18 cellular contexts compared by ENCODE assay signal in the genomic region with DNA sequence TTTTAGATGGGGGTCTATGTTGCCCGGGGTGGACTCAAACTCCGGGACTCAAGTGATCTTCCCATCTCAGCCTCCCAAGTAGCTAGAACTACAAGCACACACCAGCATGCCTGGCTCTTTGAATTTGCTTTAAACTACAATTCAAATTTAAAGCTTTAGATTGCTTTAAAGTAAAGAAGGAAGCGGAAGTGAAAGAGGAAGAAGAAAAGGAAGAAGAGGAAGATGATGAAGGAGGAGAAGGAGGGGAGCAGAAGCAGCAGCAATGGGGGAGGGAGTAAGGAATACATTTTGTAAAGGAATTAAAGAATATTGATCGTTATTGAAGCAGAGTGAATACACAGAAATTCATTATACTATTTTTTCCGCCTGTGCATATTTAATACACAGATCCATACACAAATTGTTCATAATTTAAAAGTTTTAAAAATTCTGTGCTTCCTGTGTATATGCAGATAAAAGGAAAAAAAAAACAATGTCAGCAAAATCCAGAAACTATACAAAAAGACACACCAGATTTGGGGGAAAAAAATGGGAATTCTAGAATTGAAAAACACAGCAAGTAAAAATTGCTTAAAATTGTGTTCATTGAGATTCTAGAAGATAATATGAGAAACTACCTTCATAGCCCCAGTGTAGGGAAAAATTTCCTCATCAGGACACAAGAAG.
DNase-seq lines count a peak whose midpoint lies in the region; ATAC-seq, FAIRE-seq and TF ChIP-seq lines count a peak whose summit lies in the region.
"Had no signal": no experiment of that assay in that cellular context is flagged by ENCODE, and none has a peak within 500 bp of the region (broad histone marks: within the 10 kb centered on the region; RNA-seq: fewer than 3 reads in every experiment).

No MANE protein-coding gene starts in this region.

- H3K9me3 ChIP-seq in HepG2 (ENCODE audit: low read length) (no peaks in the 10 kb centered on the region), right lobe of liver (no peaks in the 10 kb centered on the region), K562 (replicated peaks; ENCODE audit: control insufficient read depth, insufficient read depth, low read depth, low read length) (no peaks in the 10 kb centered on the region)

- H3K4me2 ChIP-seq in HepG2 (ENCODE audit: low read depth, low read length) (no peak overlapping the region), K562 (ENCODE audit: insufficient read depth, low read length) (no peak overlapping the region)

- BruUV-seq in HepG2 (replicated peaks; lab: Mats Ljungman, UMichigan) (no TSS peak), K562 (replicated peaks; lab: Mats Ljungman, UMichigan) (no TSS peak)

- H4K20me1 ChIP-seq in HepG2 (ENCODE audit: insufficient read depth, low read length), result no peaks in the 10 kb centered on the region
- no peaks in the 10 kb centered on the region for H4K20me1 ChIP-seq in K562 (replicated peaks; ENCODE audit: control insufficient read depth, insufficient read depth, low read length)

- TF ChIP-seq EP300 in HepG2 (IDR thresholded peaks at IDR 0.05; ENCODE audit: low read depth in 2 of 2, low read length in 2 of 2), result no peak
- TF ChIP-seq EP300 in HepG2 (CRISPR knock-in tag; IDR thresholded peaks at IDR 0.05; ENCODE audit: borderline replicate concordance), result no peak
- no peak for TF ChIP-seq EP300 in K562 (IDR thresholded peaks at IDR 0.05; ENCODE audit: low read length)

- POLR2A ChIA-PET in HepG2 (lab: Yijun Ruan, JAX) (no interaction called here), K562 (lab: Yijun Ruan, JAX) (no interaction called here)

- H3K9me1 ChIP-seq in K562 (ENCODE audit: control insufficient read depth, insufficient read depth, low read length), result no peaks in the 10 kb centered on the region

- ATAC-seq in HepG2 (no peak), right lobe of liver (no peak), K562 (no peak), GM18870 (IDR thresholded peaks at IDR 0.05; ENCODE audit: unreplicated experiment) (no peak), omental fat pad (ENCODE audit: low FRiP score) (no peak), HG03196 (IDR thresholded peaks at IDR 0.05; ENCODE audit: unreplicated experiment) (no peak)

- no peak for TF ChIP-seq CTCF in HepG2 (CRISPR knock-in tag; IDR thresholded peaks at IDR 0.05)
- no peak for TF ChIP-seq CTCF in right lobe of liver (IDR thresholded peaks at IDR 0.05)
- no peak for TF ChIP-seq CTCF in K562 (IDR thresholded peaks at IDR 0.05 in 2 of 3, conservative IDR thresholded peaks at IDR 0.05 in 1 of 3; ENCODE audit: insufficient read depth in 2 of 3, low read depth in 1 of 3, low read length in 3 of 3)
- no peak for TF ChIP-seq CTCF in omental fat pad (IDR thresholded peaks at IDR 0.05)

- intact Hi-C loops in HepG2 (cut with micrococcal nuclease; ENCODE audit: unreplicated experiment), result no loop called here
- intact Hi-C loops in right lobe of liver (cut with DNase I), result no loop called here
- intact Hi-C loops in K562 (cut with micrococcal nuclease), result no loop called here

- TF ChIP-seq RAD21 in HepG2 (CRISPR knock-in tag; IDR thresholded peaks at IDR 0.05) (no peak), K562 (CRISPR knock-in tag; conservative IDR thresholded peaks at IDR 0.05 in 1 of 2, IDR thresholded peaks at IDR 0.05 in 1 of 2) (no peak)

- FAIRE-seq in HepG2 (lab: Jason Lieb, UNC) (no peak), K562 (lab: Jason Lieb, UNC) (no peak)
- FAIRE-seq: RCC 7860 had no signal

- CTCF ChIA-PET in HepG2 (lab: Yijun Ruan, JAX; ENCODE audit: low intra/inter-chr PET ratio, low total read pairs) (no interaction called here), K562 (lab: Yijun Ruan, JAX; ENCODE audit: low intra/inter-chr PET ratio) (no interaction called here)

- no peak overlapping the region for H3K9ac ChIP-seq in HepG2 (ENCODE audit: insufficient read depth, low read depth, low read length)
- no peak overlapping the region for H3K9ac ChIP-seq in K562 (ENCODE audit: insufficient read depth in 1 of 2, low read depth in 2 of 2, low read length in 2 of 2)

- 4% methylated on average over 5 of the region's 5 CpGs for WGBS in HepG2 (ENCODE audit: low lambda C conversion rate)
- WGBS in right lobe of liver (ENCODE audit: insufficient coverage, low coverage, low lambda C conversion rate, missing lambda C conversion rate), result 53% methylated on average over 5 of the region's 5 CpGs
- WGBS in K562 (ENCODE audit: insufficient coverage, low coverage, missing lambda C conversion rate), result 0% methylated on average over 5 of the region's 5 CpGs

- H3K27me3 ChIP-seq in HepG2 (ENCODE audit: control insufficient read depth in 1 of 2, insufficient read depth in 2 of 2, low read length in 2 of 2) (0 out of 5 replicates have a peak, but pooled peaks cover 0 to 4% of the 10 kb centered on the region in 2 experiments), right lobe of liver (no peaks in the 10 kb centered on the region), K562 (ENCODE audit: control insufficient read depth in 2 of 2, insufficient read depth in 2 of 2, low read length in 2 of 2) (peaks cover 0 to 5% of the 10 kb centered on the region in 2 experiments; a peak in 1 of 5 replicates)

- in situ Hi-C loops in HepG2 (cut with HindIII; ENCODE audit: extremely low pct_ligation_motif_present, low pct_unique_long_range_greater_than_20kb) (no loop called here), K562 (cut with MboI) (no loop called here)

- H3K4me1 ChIP-seq in HepG2 (ENCODE audit: insufficient read depth, low read length) (no peaks in the 10 kb centered on the region), right lobe of liver (no peaks in the 10 kb centered on the region), K562 (replicated peaks in 1 of 2; ENCODE audit: control insufficient read depth in 2 of 2, insufficient read depth in 2 of 2, low read length in 2 of 2) (no peaks in the 10 kb centered on the region)

- H3K4me3 ChIP-seq in HepG2 (replicated peaks in 1 of 3; ENCODE audit: insufficient read depth in 1 of 3, low read depth in 2 of 3, low read length in 3 of 3) (no peak overlapping the region), right lobe of liver (no peak overlapping the region), K562 (no peak overlapping the region)

- H3K36me3 ChIP-seq in HepG2 (replicated peaks in 1 of 2; ENCODE audit: control insufficient read depth in 1 of 2, insufficient read depth in 2 of 2, low read length in 2 of 2) (no peaks in the 10 kb centered on the region), right lobe of liver (no peaks in the 10 kb centered on the region), K562 (ENCODE audit: control insufficient read depth, insufficient read depth, low read length) (no peaks in the 10 kb centered on the region)

- no peak overlapping the region for H2AFZ ChIP-seq in HepG2 (ENCODE audit: low read length)
- no peak overlapping the region for H2AFZ ChIP-seq in K562 (ENCODE audit: low read depth, low read length)

- H3K27ac ChIP-seq in HepG2 (ENCODE audit: extremely low read length, insufficient read depth, low read length) (no peak overlapping the region), right lobe of liver (no peak overlapping the region), K562 (ENCODE audit: extremely low read depth, low read depth, low read length) (no peak overlapping the region)
- H3K27ac ChIP-seq: C4-2B had no signal

- TF ChIP-seq POLR2A in HepG2 (IDR thresholded peaks at IDR 0.05; ENCODE audit: insufficient read depth in 1 of 2, low read depth in 2 of 2, low read length in 2 of 2), result no peak
- TF ChIP-seq POLR2A in right lobe of liver (IDR thresholded peaks at IDR 0.05), result no peak
- TF ChIP-seq POLR2A in K562 (conservative IDR thresholded peaks at IDR 0.05), result no peak

- H3K79me2 ChIP-seq in HepG2 (ENCODE audit: insufficient read depth, low read length) (no peaks in the 10 kb centered on the region), K562 (ENCODE audit: control insufficient read depth, insufficient read depth, low read length) (no peaks in the 10 kb centered on the region)

- DNase-seq in HepG2 (ENCODE audit: low spot score), result no peak
- no peak for DNase-seq in right lobe of liver
- DNase-seq in NOMO-1 treated with DMSO at 0.1 percent for 48 hours (lab: John Stamatoyannopoulos, UW; ENCODE audit: unreplicated experiment), result peak; percentile 75
- DNase-seq in K562 (ENCODE audit: extremely low read depth in 1 of 4, low spot score in 3 of 4), result no peak
- DNase-seq in omental fat pad (ENCODE audit: low spot score), result no peak
- DNase-seq in activated CD4-positive, alpha-beta T cell treated with anti-CD3 and anti-CD28 coated beads for 4 hours, result no peak
- DNase-seq: 8988T, GDM1, HCEC 1CT, NCI-H1048, NCI-H146, NCI-H69, SHP77 treated with DMSO at 0.1 percent for 48 hours, T-helper 9 cell had no signal

TF ChIP-seq in HepG2, 621 proteins besides CTCF, POLR2A, EP300 and RAD21 (continues in another document):
- TF ChIP-seq POLR2AphosphoS2 (IDR thresholded peaks at IDR 0.05; ENCODE audit: low read depth, low read length) (no peak), MAFK (conservative IDR thresholded peaks at IDR 0.05 in 1 of 2, IDR thresholded peaks at IDR 0.05 in 1 of 2; ENCODE audit: low read length in 2 of 2) (peak; percentile 82 to 94), NFE2 (CRISPR knock-in tag; IDR thresholded peaks at IDR 0.05) (no peak)
- TF ChIP-seq, protein P1, sequence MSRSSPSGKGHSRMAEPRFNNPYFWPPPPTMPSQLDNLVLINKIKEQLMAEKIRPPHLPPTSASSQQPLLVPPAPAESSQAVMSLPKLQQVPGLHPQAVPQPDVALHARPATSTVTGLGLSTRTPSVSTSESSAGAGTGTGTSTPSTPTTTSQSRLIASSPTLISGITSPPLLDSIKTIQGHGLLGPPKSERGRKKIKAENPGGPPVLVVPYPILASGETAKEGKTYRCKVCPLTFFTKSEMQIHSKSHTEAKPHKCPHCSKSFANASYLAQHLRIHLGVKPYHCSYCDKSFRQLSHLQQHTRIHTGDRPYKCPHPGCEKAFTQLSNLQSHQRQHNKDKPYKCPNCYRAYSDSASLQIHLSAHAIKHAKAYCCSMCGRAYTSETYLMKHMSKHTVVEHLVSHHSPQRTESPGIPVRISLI (CRISPR knock-in tag; IDR thresholded peaks at IDR 0.05; ENCODE audit: borderline replicate concordance), result no peak

TF ChIP-seq in K562, 482 proteins besides CTCF, POLR2A, EP300 and RAD21 (continues in another document):
- no peak for TF ChIP-seq SMARCA4 (IDR thresholded peaks at IDR 0.05)
